Comparison of ENCODE assay signal across 1 cellular context in the genomic region with DNA sequence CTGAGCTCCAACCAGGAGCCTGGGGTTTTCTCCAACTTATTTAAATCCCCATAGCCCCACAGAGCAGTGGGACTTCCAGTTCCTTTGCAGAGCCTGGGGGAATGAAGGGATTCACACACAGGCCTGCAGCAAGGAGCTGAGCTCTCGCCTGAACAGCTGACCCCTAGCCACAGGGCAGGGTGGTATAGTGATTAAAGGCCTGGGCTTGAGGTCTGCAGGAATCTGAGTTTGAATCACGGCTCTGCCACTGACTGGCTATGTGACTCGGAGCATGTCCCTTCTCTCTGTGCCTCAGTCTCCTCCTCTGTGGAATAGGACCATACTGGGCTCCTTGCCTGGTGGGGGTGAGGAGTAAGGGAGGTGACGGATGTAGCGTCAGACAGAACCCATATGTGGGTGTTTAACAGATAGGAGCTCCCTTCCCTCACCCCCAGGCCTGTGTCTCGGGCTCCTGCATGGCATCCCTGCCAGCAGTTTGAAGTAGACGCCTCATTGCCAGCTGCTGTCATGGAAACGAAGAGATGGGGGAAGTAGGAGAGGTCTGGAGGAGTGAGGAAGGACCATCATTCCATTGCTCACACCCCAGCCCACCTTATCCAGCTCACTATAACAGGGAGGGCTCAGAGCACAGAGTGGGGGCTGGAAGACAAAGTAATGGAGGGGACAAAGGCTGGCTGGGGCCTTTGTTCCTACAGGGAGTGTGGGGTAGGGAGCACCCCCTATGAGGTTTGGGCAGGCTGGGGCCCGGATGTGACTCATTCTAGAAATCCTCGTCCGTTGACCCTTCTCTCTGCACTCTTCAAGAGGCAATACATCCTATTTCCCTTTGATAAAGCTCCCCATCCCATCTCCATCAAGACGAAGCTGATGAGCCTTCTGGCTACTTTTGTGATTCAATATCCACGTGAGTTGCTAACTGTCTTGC.
TF ChIP-seq lines count a peak whose summit lies in the region.

No MANE protein-coding gene starts in this region.

TF ChIP-seq in HepG2, 621 proteins besides CTCF, POLR2A, EP300 and RAD21:
- TF ChIP-seq FOXM1 (CRISPR knock-in tag; IDR thresholded peaks at IDR 0.05) (no peak), POGZ (CRISPR knock-in tag; IDR thresholded peaks at IDR 0.05) (no peak), ONECUT2 (CRISPR knock-in tag; IDR thresholded peaks at IDR 0.05) (no peak), NR2C2 (CRISPR knock-in tag; IDR thresholded peaks at IDR 0.05; ENCODE audit: borderline replicate concordance) (no peak), PLRG1 (conservative IDR thresholded peaks at IDR 0.05) (no peak), ZNF761 (CRISPR knock-in tag; conservative IDR thresholded peaks at IDR 0.05) (no peak), ZNF598 (CRISPR knock-in tag; IDR thresholded peaks at IDR 0.05; ENCODE audit: borderline replicate concordance) (no peak), NFATC3 (CRISPR knock-in tag; IDR thresholded peaks at IDR 0.05) (no peak), PAF1 (CRISPR knock-in tag; IDR thresholded peaks at IDR 0.05) (no peak), ZFP36 (IDR thresholded peaks at IDR 0.05; ENCODE audit: borderline replicate concordance, low read depth, low read length, partially characterized antibody) (no peak), RARA (CRISPR knock-in tag; IDR thresholded peaks at IDR 0.05) (no peak)
- TF ChIP-seq, protein P1, sequence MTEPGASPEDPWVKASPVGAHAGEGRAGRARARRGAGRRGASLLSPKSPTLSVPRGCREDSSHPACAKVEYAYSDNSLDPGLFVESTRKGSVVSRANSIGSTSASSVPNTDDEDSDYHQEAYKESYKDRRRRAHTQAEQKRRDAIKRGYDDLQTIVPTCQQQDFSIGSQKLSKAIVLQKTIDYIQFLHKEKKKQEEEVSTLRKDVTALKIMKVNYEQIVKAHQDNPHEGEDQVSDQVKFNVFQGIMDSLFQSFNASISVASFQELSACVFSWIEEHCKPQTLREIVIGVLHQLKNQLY (CRISPR knock-in tag; IDR thresholded peaks at IDR 0.05), result no peak
- TF ChIP-seq, protein P2, sequence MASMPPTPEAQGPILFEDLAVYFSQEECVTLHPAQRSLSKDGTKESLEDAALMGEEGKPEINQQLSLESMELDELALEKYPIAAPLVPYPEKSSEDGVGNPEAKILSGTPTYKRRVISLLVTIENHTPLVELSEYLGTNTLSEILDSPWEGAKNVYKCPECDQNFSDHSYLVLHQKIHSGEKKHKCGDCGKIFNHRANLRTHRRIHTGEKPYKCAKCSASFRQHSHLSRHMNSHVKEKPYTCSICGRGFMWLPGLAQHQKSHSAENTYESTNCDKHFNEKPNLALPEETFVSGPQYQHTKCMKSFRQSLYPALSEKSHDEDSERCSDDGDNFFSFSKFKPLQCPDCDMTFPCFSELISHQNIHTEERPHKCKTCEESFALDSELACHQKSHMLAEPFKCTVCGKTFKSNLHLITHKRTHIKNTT (CRISPR knock-in tag; IDR thresholded peaks at IDR 0.05), result no peak
- TF ChIP-seq, protein P3, sequence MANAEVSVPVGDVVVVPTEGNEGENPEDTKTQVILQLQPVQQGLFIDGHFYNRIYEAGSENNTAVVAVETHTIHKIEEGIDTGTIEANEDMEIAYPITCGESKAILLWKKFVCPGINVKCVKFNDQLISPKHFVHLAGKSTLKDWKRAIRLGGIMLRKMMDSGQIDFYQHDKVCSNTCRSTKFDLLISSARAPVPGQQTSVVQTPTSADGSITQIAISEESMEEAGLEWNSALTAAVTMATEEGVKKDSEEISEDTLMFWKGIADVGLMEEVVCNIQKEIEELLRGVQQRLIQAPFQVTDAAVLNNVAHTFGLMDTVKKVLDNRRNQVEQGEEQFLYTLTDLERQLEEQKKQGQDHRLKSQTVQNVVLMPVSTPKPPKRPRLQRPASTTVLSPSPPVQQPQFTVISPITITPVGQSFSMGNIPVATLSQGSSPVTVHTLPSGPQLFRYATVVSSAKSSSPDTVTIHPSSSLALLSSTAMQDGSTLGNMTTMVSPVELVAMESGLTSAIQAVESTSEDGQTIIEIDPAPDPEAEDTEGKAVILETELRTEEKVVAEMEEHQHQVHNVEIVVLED (CRISPR knock-in tag; IDR thresholded peaks at IDR 0.05; ENCODE audit: borderline replicate concordance), result no peak
- TF ChIP-seq, protein P4, sequence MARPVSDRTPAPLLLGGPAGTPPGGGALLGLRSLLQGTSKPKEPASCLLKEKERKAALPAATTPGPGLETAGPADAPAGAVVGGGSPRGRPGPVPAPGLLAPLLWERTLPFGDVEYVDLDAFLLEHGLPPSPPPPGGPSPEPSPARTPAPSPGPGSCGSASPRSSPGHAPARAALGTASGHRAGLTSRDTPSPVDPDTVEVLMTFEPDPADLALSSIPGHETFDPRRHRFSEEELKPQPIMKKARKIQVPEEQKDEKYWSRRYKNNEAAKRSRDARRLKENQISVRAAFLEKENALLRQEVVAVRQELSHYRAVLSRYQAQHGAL (CRISPR knock-in tag; IDR thresholded peaks at IDR 0.05; ENCODE audit: not compliant biosample characterization), result no peak
